Comparison of ENCODE assay signal across 2 cellular contexts in the genomic region with DNA sequence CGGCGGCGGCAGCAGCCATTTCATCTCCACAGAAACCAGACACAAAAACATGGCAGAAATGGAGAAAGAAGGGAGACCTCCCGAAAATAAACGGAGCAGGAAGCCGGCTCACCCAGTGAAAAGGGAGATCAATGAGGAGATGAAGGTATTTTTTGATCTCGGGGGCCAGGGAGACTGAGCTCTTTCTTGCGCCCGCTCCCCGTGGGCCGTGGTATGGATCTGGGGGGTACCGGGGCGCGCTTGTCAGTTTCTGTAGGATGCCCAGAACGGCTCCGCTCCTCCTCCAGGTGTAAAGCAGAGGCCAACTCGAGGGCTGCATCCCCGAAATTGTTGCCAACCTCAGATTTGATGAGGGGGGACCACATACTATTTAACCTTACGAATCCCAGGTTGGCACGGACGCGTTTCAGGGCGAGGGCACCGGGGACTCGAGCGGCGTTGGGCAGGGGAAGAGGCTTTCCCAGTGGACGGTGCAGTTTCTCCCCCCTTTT.
TF ChIP-seq lines count a peak whose summit lies in the region.

No MANE protein-coding gene starts in this region.

TF ChIP-seq in GM12878, 131 proteins besides CTCF, POLR2A, EP300 and RAD21:
- peak; percentile 71 for TF ChIP-seq YY1 (IDR thresholded peaks at IDR 0.05; ENCODE audit: low read depth, low read length)
- 0 out of 2 replicates have a peak, but pooled peaks have one; percentile 17 for TF ChIP-seq EZH2 (IDR thresholded peaks at IDR 0.05; ENCODE audit: borderline replicate concordance, control insufficient read depth, low read depth, low read length)
- no peak for TF ChIP-seq MTA3 (IDR thresholded peaks at IDR 0.05; ENCODE audit: borderline replicate concordance, low read length)

TF ChIP-seq in HepG2, 621 proteins besides CTCF, POLR2A, EP300 and RAD21:
- TF ChIP-seq KDM5A (IDR thresholded peaks at IDR 0.05; ENCODE audit: borderline replicate concordance, low read length) (0 out of 2 replicates have a peak, but pooled peaks have one; percentile 27), KAT8 (CRISPR knock-in tag; IDR thresholded peaks at IDR 0.05) (0 out of 2 replicates have a peak, but pooled peaks have one; percentile 16), KMT2B (CRISPR knock-in tag; IDR thresholded peaks at IDR 0.05) (peak; percentile 29; the same call in 1 of the 2 replicates), ZNF629 (CRISPR knock-in tag; conservative IDR thresholded peaks at IDR 0.05) (no peak), ZMAT3 (CRISPR knock-in tag; conservative IDR thresholded peaks at IDR 0.05) (0 out of 2 replicates have a peak, but pooled peaks have one; percentile 61), TOPORS (CRISPR knock-in tag; IDR thresholded peaks at IDR 0.05) (0 out of 2 replicates have a peak, but pooled peaks have one; percentile 16), SIN3A (IDR thresholded peaks at IDR 0.05; ENCODE audit: borderline replicate concordance, low read depth, low read length) (0 out of 2 replicates have a peak, but pooled peaks have one; percentile 6), ZNF75D (CRISPR knock-in tag; IDR thresholded peaks at IDR 0.05; ENCODE audit: borderline replicate concordance) (no peak), YY1 (IDR thresholded peaks at IDR 0.05; ENCODE audit: insufficient read depth, insufficient replicate concordance, low read depth, low read length) (peak; percentile 48), ZNF446 (CRISPR knock-in tag; IDR thresholded peaks at IDR 0.05) (0 out of 2 replicates have a peak, but pooled peaks have one; percentile 22), TAF1 (CRISPR knock-in tag; IDR thresholded peaks at IDR 0.05) (peak; percentile 3), RBFOX2 (IDR thresholded peaks at IDR 0.05; ENCODE audit: low read depth, low read length) (0 out of 2 replicates have a peak, but pooled peaks have one; percentile 39)
- TF ChIP-seq, protein P1, sequence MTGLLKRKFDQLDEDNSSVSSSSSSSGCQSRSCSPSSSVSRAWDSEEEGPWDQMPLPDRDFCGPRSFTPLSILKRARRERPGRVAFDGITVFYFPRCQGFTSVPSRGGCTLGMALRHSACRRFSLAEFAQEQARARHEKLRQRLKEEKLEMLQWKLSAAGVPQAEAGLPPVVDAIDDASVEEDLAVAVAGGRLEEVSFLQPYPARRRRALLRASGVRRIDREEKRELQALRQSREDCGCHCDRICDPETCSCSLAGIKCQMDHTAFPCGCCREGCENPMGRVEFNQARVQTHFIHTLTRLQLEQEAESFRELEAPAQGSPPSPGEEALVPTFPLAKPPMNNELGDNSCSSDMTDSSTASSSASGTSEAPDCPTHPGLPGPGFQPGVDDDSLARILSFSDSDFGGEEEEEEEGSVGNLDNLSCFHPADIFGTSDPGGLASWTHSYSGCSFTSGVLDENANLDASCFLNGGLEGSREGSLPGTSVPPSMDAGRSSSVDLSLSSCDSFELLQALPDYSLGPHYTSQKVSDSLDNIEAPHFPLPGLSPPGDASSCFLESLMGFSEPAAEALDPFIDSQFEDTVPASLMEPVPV (CRISPR knock-in tag; IDR thresholded peaks at IDR 0.05) = 0 out of 2 replicates have a peak, but pooled peaks have one; percentile 6
- TF ChIP-seq, protein P2, sequence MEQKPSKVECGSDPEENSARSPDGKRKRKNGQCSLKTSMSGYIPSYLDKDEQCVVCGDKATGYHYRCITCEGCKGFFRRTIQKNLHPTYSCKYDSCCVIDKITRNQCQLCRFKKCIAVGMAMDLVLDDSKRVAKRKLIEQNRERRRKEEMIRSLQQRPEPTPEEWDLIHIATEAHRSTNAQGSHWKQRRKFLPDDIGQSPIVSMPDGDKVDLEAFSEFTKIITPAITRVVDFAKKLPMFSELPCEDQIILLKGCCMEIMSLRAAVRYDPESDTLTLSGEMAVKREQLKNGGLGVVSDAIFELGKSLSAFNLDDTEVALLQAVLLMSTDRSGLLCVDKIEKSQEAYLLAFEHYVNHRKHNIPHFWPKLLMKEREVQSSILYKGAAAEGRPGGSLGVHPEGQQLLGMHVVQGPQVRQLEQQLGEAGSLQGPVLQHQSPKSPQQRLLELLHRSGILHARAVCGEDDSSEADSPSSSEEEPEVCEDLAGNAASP (CRISPR knock-in tag; IDR thresholded peaks at IDR 0.05; ENCODE audit: borderline replicate concordance) = no peak
- TF ChIP-seq, protein P3, sequence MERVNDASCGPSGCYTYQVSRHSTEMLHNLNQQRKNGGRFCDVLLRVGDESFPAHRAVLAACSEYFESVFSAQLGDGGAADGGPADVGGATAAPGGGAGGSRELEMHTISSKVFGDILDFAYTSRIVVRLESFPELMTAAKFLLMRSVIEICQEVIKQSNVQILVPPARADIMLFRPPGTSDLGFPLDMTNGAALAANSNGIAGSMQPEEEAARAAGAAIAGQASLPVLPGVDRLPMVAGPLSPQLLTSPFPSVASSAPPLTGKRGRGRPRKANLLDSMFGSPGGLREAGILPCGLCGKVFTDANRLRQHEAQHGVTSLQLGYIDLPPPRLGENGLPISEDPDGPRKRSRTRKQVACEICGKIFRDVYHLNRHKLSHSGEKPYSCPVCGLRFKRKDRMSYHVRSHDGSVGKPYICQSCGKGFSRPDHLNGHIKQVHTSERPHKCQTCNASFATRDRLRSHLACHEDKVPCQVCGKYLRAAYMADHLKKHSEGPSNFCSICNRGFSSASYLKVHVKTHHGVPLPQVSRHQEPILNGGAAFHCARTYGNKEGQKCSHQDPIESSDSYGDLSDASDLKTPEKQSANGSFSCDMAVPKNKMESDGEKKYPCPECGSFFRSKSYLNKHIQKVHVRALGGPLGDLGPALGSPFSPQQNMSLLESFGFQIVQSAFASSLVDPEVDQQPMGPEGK (CRISPR knock-in tag; IDR thresholded peaks at IDR 0.05) = 0 out of 2 replicates have a peak, but pooled peaks have one; percentile 10
